ENCODE assay signal across 8 cellular contexts in genomic region chr10:102758933-102759262, GRCh38. TPM values are rescaled to one million over a fixed set of nuclear protein-coding genes. Genes with fewer than 3 reads are reported as not detected.
DNase-seq lines count a peak whose midpoint lies in the region; ATAC-seq and TF ChIP-seq lines count a peak whose summit lies in the region.
"Not testable (repeated sequence)": the region's sequence is repeated elsewhere in the genome, so short reads cannot be mapped to it uniquely, and the experiment has no call there.

No MANE protein-coding gene starts in this region.

- H3K9me3 Mint-ChIP-seq in activated naive CD4-positive, alpha-beta T cell treated with anti-CD3 and anti-CD28 coated beads, Interleukin-2, amount 50 U/mL, for 24 hours; stimulated activated memory B cell treated with anti-CD40 and anti-IgM and Interleukin-4, amounts not matched to agents 10 μg/mL and 1 μg/mL and 100 μg/mL, for 72 hours; type B pancreatic cell: not testable (repeated sequence)

- not testable (repeated sequence) for H2AFZ ChIP-seq in parathyroid adenoma

- peak overlapping the region; percentile 2 for H3K27ac Mint-ChIP-seq in activated naive CD4-positive, alpha-beta T cell treated with anti-CD3 and anti-CD28 coated beads, Interleukin-2, amount 50 U/mL, for 24 hours
- H3K27ac Mint-ChIP-seq in stimulated activated memory B cell treated with anti-CD40 and anti-IgM and Interleukin-4, amounts not matched to agents 10 μg/mL and 1 μg/mL and 100 μg/mL, for 72 hours, result peak overlapping the region; percentile 5
- peak overlapping the region; percentile 64 for H3K27ac Mint-ChIP-seq in type B pancreatic cell

- peak overlapping the region; percentile 21 for H3K4me3 ChIP-seq in epithelial cell of proximal tubule (ENCODE audit: low read depth, low read length)
- not testable (repeated sequence) for H3K4me3 ChIP-seq in right cardiac atrium (ENCODE audit: low read length); parathyroid adenoma (ENCODE audit: low read depth, low read length)

- peaks cover 41% of the 10 kb centered on the region for H3K4me1 Mint-ChIP-seq in activated naive CD4-positive, alpha-beta T cell treated with anti-CD3 and anti-CD28 coated beads, Interleukin-2, amount 50 U/mL, for 24 hours
- peaks cover 33% of the 10 kb centered on the region for H3K4me1 Mint-ChIP-seq in stimulated activated memory B cell treated with anti-CD40 and anti-IgM and Interleukin-4, amounts not matched to agents 10 μg/mL and 1 μg/mL and 100 μg/mL, for 72 hours
- peaks cover 28% of the 10 kb centered on the region for H3K4me1 Mint-ChIP-seq in type B pancreatic cell (ENCODE audit: unreplicated experiment)

- H3K27ac ChIP-seq in right cardiac atrium (ENCODE audit: low read length), result not testable (repeated sequence)
- peak overlapping the region; percentile 92 for H3K27ac ChIP-seq in parathyroid adenoma

- not testable (repeated sequence) for H3K9me3 ChIP-seq in right cardiac atrium (ENCODE audit: control insufficient read depth, low read length); parathyroid adenoma (ENCODE audit: control insufficient read depth, low read length)

- H3K27me3 ChIP-seq in right cardiac atrium (ENCODE audit: control insufficient read depth, insufficient read depth); parathyroid adenoma (ENCODE audit: control insufficient read depth, insufficient read depth, low read length): not testable (repeated sequence)

- not testable (repeated sequence) for ATAC-seq in right cardiac atrium; stimulated activated memory B cell treated with anti-CD40 and anti-IgM and Interleukin-4, amounts not matched to agents 10 μg/mL and 1 μg/mL and 100 μg/mL, for 72 hours

- H3K4me1 ChIP-seq in right cardiac atrium (ENCODE audit: control insufficient read depth, insufficient read depth, low read length), result not testable (repeated sequence)
- peaks cover 32% of the 10 kb centered on the region for H3K4me1 ChIP-seq in parathyroid adenoma

- H3K27me3 Mint-ChIP-seq in activated naive CD4-positive, alpha-beta T cell treated with anti-CD3 and anti-CD28 coated beads, Interleukin-2, amount 50 U/mL, for 24 hours; stimulated activated memory B cell treated with anti-CD40 and anti-IgM and Interleukin-4, amounts not matched to agents 10 μg/mL and 1 μg/mL and 100 μg/mL, for 72 hours; type B pancreatic cell: not testable (repeated sequence)

- DNase-seq in MV-4-11 (lab: John Stamatoyannopoulos, UW) (peak; percentile 9), right cardiac atrium (peak in 2 of 3 donors; percentile 42 to 79), mucosa of gallbladder (ENCODE audit: low spot score) (peak; percentile 54)
- not testable (repeated sequence) for DNase-seq in epithelial cell of proximal tubule (ENCODE audit: low read depth); type B pancreatic cell (ENCODE audit: extremely low spot score, unreplicated experiment)

- peaks cover 64% of the 10 kb centered on the region for H3K79me2 ChIP-seq in parathyroid adenoma

- H3K36me3 ChIP-seq in parathyroid adenoma (ENCODE audit: control insufficient read depth, insufficient read depth, low read length), result not testable (repeated sequence)

- intact Hi-C loops in right cardiac atrium (cut with DNase I), result loop anchor here in 1 of 4 donors (10.0 kb wide), 1 partner anchor 46 kb away; no protein-coding TSS in a partner anchor

- TF ChIP-seq CTCF in epithelial cell of proximal tubule (conservative IDR thresholded peaks at IDR 0.05; ENCODE audit: low read depth, low read length); parathyroid adenoma (IDR thresholded peaks at IDR 0.05); type B pancreatic cell (conservative IDR thresholded peaks at IDR 0.05): not testable (repeated sequence)

- 42% methylated on average over 5 of the region's 12 CpGs for WGBS in right cardiac atrium

- H3K4me2 ChIP-seq in parathyroid adenoma (ENCODE audit: low read length), result peak overlapping the region; percentile 53

- H3K36me3 Mint-ChIP-seq in activated naive CD4-positive, alpha-beta T cell treated with anti-CD3 and anti-CD28 coated beads, Interleukin-2, amount 50 U/mL, for 24 hours; type B pancreatic cell: not testable (repeated sequence)
- H3K36me3 Mint-ChIP-seq in stimulated activated memory B cell treated with anti-CD40 and anti-IgM and Interleukin-4, amounts not matched to agents 10 μg/mL and 1 μg/mL and 100 μg/mL, for 72 hours, result peaks cover 30% of the 10 kb centered on the region

- H3K4me3 Mint-ChIP-seq in activated naive CD4-positive, alpha-beta T cell treated with anti-CD3 and anti-CD28 coated beads, Interleukin-2, amount 50 U/mL, for 24 hours; stimulated activated memory B cell treated with anti-CD40 and anti-IgM and Interleukin-4, amounts not matched to agents 10 μg/mL and 1 μg/mL and 100 μg/mL, for 72 hours: not testable (repeated sequence)
- H3K4me3 Mint-ChIP-seq in type B pancreatic cell, result peak overlapping the region; percentile 62

- not testable (repeated sequence) for H3K9ac ChIP-seq in parathyroid adenoma

RNA-seq across cellular contexts. Expression of gene WBP1L, which starts 15.2 kb away (rescaled TPM):
- 18.4 and 31.5 TPM in 2 replicates for total RNA-seq in epithelial cell of proximal tubule
- 10 to 100 TPM; 35.2 to 50.5 (median 37.8) TPM for total RNA-seq in right cardiac atrium
- polyA plus RNA-seq in right cardiac atrium, result 19.1 TPM
- 58.1 TPM for total RNA-seq in mucosa of gallbladder
- total RNA-seq in type B pancreatic cell (ENCODE audit: low replicate concordance), result 40.3 and 80.4 TPM in 2 replicates

RNA-seq across cellular contexts. Expression of gene SFXN2, which starts 44.5 kb away (rescaled TPM):
- total RNA-seq in epithelial cell of proximal tubule, result 5.3 and 18.9 TPM in 2 replicates
- 1 to 10 TPM; 1.8 to 4.8 (median 2.4) TPM for total RNA-seq in right cardiac atrium
- 1.8 TPM for polyA plus RNA-seq in right cardiac atrium
- total RNA-seq in mucosa of gallbladder, result 6.4 TPM
- 27.8 and 35.8 TPM in 2 replicates for total RNA-seq in type B pancreatic cell (ENCODE audit: low replicate concordance)

RNA-seq across cellular contexts. Expression of gene ARL3, which starts 44.7 kb away (rescaled TPM):
- total RNA-seq in epithelial cell of proximal tubule, result 7.5 and 9.5 TPM in 2 replicates
- total RNA-seq in right cardiac atrium, result 10 to 100 TPM; 13.0 to 18.3 (median 14.9) TPM
- 16.3 TPM for polyA plus RNA-seq in right cardiac atrium
- total RNA-seq in mucosa of gallbladder, result 11.1 TPM
- total RNA-seq in type B pancreatic cell (ENCODE audit: low replicate concordance), result 12.2 and 15.8 TPM in 2 replicates

Comparison
In these comparisons a context has a peak if more than half of its experiments do, and no peak if none do; other contexts are left out.
1. H3K27ac Mint-ChIP-seq: peak in every context shown above with its lines; median percentile 64 in type B pancreatic cell; 5 in stimulated activated memory B cell treated with anti-CD40 and anti-IgM and Interleukin-4, amounts not matched to agents 10 μg/mL and 1 μg/mL and 100 μg/mL, for 72 hours; 2 in activated naive CD4-positive, alpha-beta T cell treated with anti-CD3 and anti-CD28 coated beads, Interleukin-2, amount 50 U/mL, for 24 hours.